In genomic region chr17:5416886-5417285, GRCh38 we compare ENCODE assay signal across 12 cellular contexts. TPM values are rescaled to one million over a fixed set of nuclear protein-coding genes. Genes with fewer than 3 reads are reported as not detected.
DNase-seq lines count a peak whose midpoint lies in the region; ATAC-seq and TF ChIP-seq lines count a peak whose summit lies in the region.
"Had no signal": no experiment of that assay in that cellular context is flagged by ENCODE, and none has a peak within 500 bp of the region (broad histone marks: within the 10 kb centered on the region; RNA-seq: fewer than 3 reads in every experiment).

No MANE protein-coding gene starts in this region.

- H3K4me3 Mint-ChIP-seq in activated naive CD4-positive, alpha-beta T cell treated with anti-CD3 and anti-CD28 coated beads, Interleukin-2, amount 50 U/mL, for 24 hours = peak overlapping the region; percentile 73
- H3K4me3 Mint-ChIP-seq in T-helper 17 cell = no peak overlapping the region

- WGBS in hepatocyte (ENCODE audit: low lambda C conversion rate, missing lambda C conversion rate) = 78% methylated on average over 2 of the region's 2 CpGs
- 43 to 83% (median 62%) methylated on average over 2 of the region's 2 CpGs for WGBS in stomach, 5 donors

- H3K27ac Mint-ChIP-seq in activated naive CD4-positive, alpha-beta T cell treated with anti-CD3 and anti-CD28 coated beads, Interleukin-2, amount 50 U/mL, for 24 hours = peak overlapping the region; percentile 41
- H3K27ac Mint-ChIP-seq in T-helper 17 cell = peak overlapping the region; percentile 27

- no peaks in the 10 kb centered on the region for H4K20me1 ChIP-seq in hepatocyte (ENCODE audit: insufficient read depth, poor library complexity, severe bottlenecking)

- peaks cover 13% of the 10 kb centered on the region for H3K36me3 Mint-ChIP-seq in activated naive CD4-positive, alpha-beta T cell treated with anti-CD3 and anti-CD28 coated beads, Interleukin-2, amount 50 U/mL, for 24 hours
- peaks cover 3% of the 10 kb centered on the region for H3K36me3 Mint-ChIP-seq in T-helper 17 cell (ENCODE audit: low read depth)

- no peak overlapping the region for H2AFZ ChIP-seq in hepatocyte

- ATAC-seq in T-helper 17 cell (no peak), HG03521 (IDR thresholded peaks at IDR 0.05; ENCODE audit: unreplicated experiment) (no peak), lower lobe of right lung (no peak)
- ATAC-seq: Panc1, sciatic nerve had no signal

- TF ChIP-seq POLR2A in stomach (IDR thresholded peaks at IDR 0.05) = no peak

- H3K9me2 ChIP-seq in hepatocyte (replicated peaks; ENCODE audit: insufficient read depth) = no peaks in the 10 kb centered on the region

- H3K36me3 ChIP-seq in hepatocyte (replicated peaks; ENCODE audit: insufficient read depth, low read depth) (peaks cover 3% of the 10 kb centered on the region), stomach (peaks cover 36 to 58% (median 52%) of the 10 kb centered on the region in 4 donors), lower lobe of right lung (peaks cover 66% of the 10 kb centered on the region)

- peaks cover 28% of the 10 kb centered on the region for H3K4me1 ChIP-seq in hepatocyte (ENCODE audit: insufficient read depth)
- peaks cover 33 to 63% (median 45%) of the 10 kb centered on the region in 4 donors for H3K4me1 ChIP-seq in stomach
- H3K4me1 ChIP-seq in lower lobe of right lung = peaks cover 38% of the 10 kb centered on the region

- no peaks in the 10 kb centered on the region for H3K9me3 ChIP-seq in T-helper 17 cell (ENCODE audit: control insufficient read depth, low read length, poor library complexity, severe bottlenecking)
- H3K9me3 ChIP-seq in hepatocyte (ENCODE audit: low read depth) = no peaks in the 10 kb centered on the region
- H3K9me3 ChIP-seq in stomach = no peaks in the 10 kb centered on the region
- H3K9me3 ChIP-seq in lower lobe of right lung = no peaks in the 10 kb centered on the region

- H3K27me3 Mint-ChIP-seq in activated naive CD4-positive, alpha-beta T cell treated with anti-CD3 and anti-CD28 coated beads, Interleukin-2, amount 50 U/mL, for 24 hours = no peaks in the 10 kb centered on the region
- H3K27me3 Mint-ChIP-seq in T-helper 17 cell = no peaks in the 10 kb centered on the region

- no peak for TF ChIP-seq EP300 in stomach (IDR thresholded peaks at IDR 0.05)

- no peak for DNase-seq in activated naive CD4-positive, alpha-beta T cell (lab: John Stamatoyannopoulos, UW)
- DNase-seq in T-helper 17 cell (no peak), hepatocyte (ENCODE audit: low spot score) (peak; percentile 28), stomach (no peak), lower lobe of right lung (no peak), amygdala (lab: John Stamatoyannopoulos, UW) (no peak)
- DNase-seq: head of caudate nucleus, NCI-H2029 treated with DMSO at 0.1 percent for 48 hours had no signal

- H3K27me3 ChIP-seq in hepatocyte (no peaks in the 10 kb centered on the region), stomach (no peaks in the 10 kb centered on the region), lower lobe of right lung (ENCODE audit: low read depth) (no peaks in the 10 kb centered on the region)

- peaks cover 73% of the 10 kb centered on the region for H3K79me2 ChIP-seq in hepatocyte

- no peaks in the 10 kb centered on the region for H3K9me3 Mint-ChIP-seq in activated naive CD4-positive, alpha-beta T cell treated with anti-CD3 and anti-CD28 coated beads, Interleukin-2, amount 50 U/mL, for 24 hours

- H3K27ac ChIP-seq in hepatocyte (peak overlapping the region; percentile 97), stomach (peak overlapping the region in 3 of 5 donors; percentile 15 to 96 (median 45)), lower lobe of right lung (no peak overlapping the region)

- H3K4me3 ChIP-seq in hepatocyte (no peak overlapping the region), stomach (peak overlapping the region in 2 of 4 donors; percentile 87 to 88), lower lobe of right lung (no peak overlapping the region)

- TF ChIP-seq CTCF in hepatocyte (IDR thresholded peaks at IDR 0.05; ENCODE audit: poor library complexity) (no peak), stomach (IDR thresholded peaks at IDR 0.05) (no peak), lower lobe of right lung (IDR thresholded peaks at IDR 0.05) (no peak)

- peak overlapping the region; percentile 74 for H3K4me2 ChIP-seq in hepatocyte

- intact Hi-C loops in stomach (cut with DNase I; ENCODE audit: low total_unique reads) (no loop called here), lower lobe of right lung (cut with DNase I) (no loop called here)

- H3K4me1 Mint-ChIP-seq in activated naive CD4-positive, alpha-beta T cell treated with anti-CD3 and anti-CD28 coated beads, Interleukin-2, amount 50 U/mL, for 24 hours = peaks cover 54% of the 10 kb centered on the region
- H3K4me1 Mint-ChIP-seq in T-helper 17 cell = peaks cover 30% of the 10 kb centered on the region

RNA-seq across cellular contexts. Expression of gene NUP88, which starts 2.6 kb away (rescaled TPM):
- total RNA-seq in T-helper 17 cell (100 to 1,000 TPM; 118 to 130 TPM), hepatocyte (56.6 and 65.2 TPM in 2 replicates), stomach (100 to 1,000 TPM in 2 of 5 donors, 10 to 100 TPM in 3; 29.8 to 185 (median 98.8) TPM), lower lobe of right lung (36.7 TPM)
- polyA plus RNA-seq in hepatocyte (38.0 and 50.8 TPM in 2 replicates), stomach (10 to 100 TPM; 58.2 to 92.9 (median 60.3) TPM)

RNA-seq across cellular contexts. Expression of gene RPAIN, which starts 3.1 kb away (rescaled TPM):
- total RNA-seq in T-helper 17 cell (10 to 100 TPM; 57.7 to 72.7 TPM), hepatocyte (57.4 and 57.6 TPM in 2 replicates), stomach (10 to 100 TPM in 4 of 5 donors, 1 to 10 TPM in 1; 8.1 to 81.1 (median 61.2) TPM), lower lobe of right lung (37.2 TPM)
- polyA plus RNA-seq in hepatocyte (51.6 and 60.7 TPM in 2 replicates), stomach (10 to 100 TPM; 32.2 to 35.1 (median 34.7) TPM)

RNA-seq across cellular contexts. Expression of gene C1QBP, which starts 22.1 kb away (rescaled TPM):
- total RNA-seq in T-helper 17 cell = 10 to 100 TPM; 63.8 to 71.6 TPM
- 145 and 149 TPM in 2 replicates for total RNA-seq in hepatocyte
- polyA plus RNA-seq in hepatocyte = 176 and 185 TPM in 2 replicates
- total RNA-seq in stomach = 100 to 1,000 TPM in 2 of 5 donors, 10 to 100 TPM in 3; 26.8 to 320 (median 73.3) TPM
- 100 to 1,000 TPM in 2 of 3 donors, 10 to 100 TPM in 1; 79.6 to 120 (median 111) TPM for polyA plus RNA-seq in stomach
- total RNA-seq in lower lobe of right lung = 57.5 TPM

RNA-seq across cellular contexts. Expression of gene DHX33, which starts 51.9 kb away (rescaled TPM):
- total RNA-seq in T-helper 17 cell (1 to 10 TPM; 7.5 to 9.0 TPM), hepatocyte (7.8 and 9.6 TPM in 2 replicates), stomach (10 to 100 TPM in 3 of 5 donors, 1 to 10 TPM in 1, under 1 TPM in 1; 0.58 to 13.3 (median 12.1) TPM), lower lobe of right lung (10.2 TPM)
- polyA plus RNA-seq in hepatocyte (2.2 and 2.3 TPM in 2 replicates), stomach (1 to 10 TPM; 3.5 to 4.4 (median 4.2) TPM)
